ENCODE assay signal across 8 cellular contexts in genomic region chr11:62727833-62728721, GRCh38. TPM values are rescaled to one million over a fixed set of nuclear protein-coding genes. Genes with fewer than 3 reads are reported as not detected.
A peak's percentile ranks its signal among the peaks of the same experiment; 100 is the strongest.
DNase-seq lines count a peak whose midpoint lies in the region; ATAC-seq and TF ChIP-seq lines count a peak whose summit lies in the region.

A gene with protein sequence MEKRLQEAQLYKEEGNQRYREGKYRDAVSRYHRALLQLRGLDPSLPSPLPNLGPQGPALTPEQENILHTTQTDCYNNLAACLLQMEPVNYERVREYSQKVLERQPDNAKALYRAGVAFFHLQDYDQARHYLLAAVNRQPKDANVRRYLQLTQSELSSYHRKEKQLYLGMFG (plus strand): TSS chr11:62728486. CDS start chr11:62728849, 363 bp downstream.

- H3K9me3 ChIP-seq in H9 (ENCODE audit: control insufficient read depth, low read depth, low read length) (no peaks in the 10 kb centered on the region), MG63 (no peaks in the 10 kb centered on the region)

- no peaks in the 10 kb centered on the region for H3K4me1 ChIP-seq in H9 (ENCODE audit: insufficient read depth, low read length)

- H2BK12ac ChIP-seq in H9 (ENCODE audit: insufficient read length, low read depth, low read length): no peak within 1 kb of the TSS

- H3K4ac ChIP-seq in H9 (ENCODE audit: low read depth, low read length): no peak within 1 kb of the TSS

- H3K56ac ChIP-seq in H9 (ENCODE audit: insufficient read length, low read depth, low read length): no peak within 1 kb of the TSS

- H3T11ph ChIP-seq in H9 (ENCODE audit: low read length): no peak within 1 kb of the TSS

- peaks cover 61% of the 10 kb centered on the region for H3K36me3 ChIP-seq in MG63

- H3K27ac Mint-ChIP-seq in H9 (peak within 1 kb of the TSS; percentile 99 to 100 (median 100)), nephron progenitor cell (peak within 1 kb of the TSS; percentile 100)
- H3K27ac Mint-ChIP-seq in stimulated activated naive CD8-positive, alpha-beta T cell treated with anti-CD3 and anti-CD28 coated beads, Interleukin-15, amount 100 ng/mL, for 72 hours: peak within 1 kb of the TSS; percentile 94 to 96

- no peak within 1 kb of the TSS for H2BK20ac ChIP-seq in H9 (ENCODE audit: low read depth, low read length, poor library complexity, severe bottlenecking)

- peak within 1 kb of the TSS; percentile 96 for H3K27ac ChIP-seq in H9 (ENCODE audit: insufficient read length, low read depth, low read length)

- DNase-seq in ELR (ENCODE audit: low read depth) (peak; percentile 99), H9 (peak; percentile 93), MG63 (peak; percentile 86), SHP77 treated with DMSO at 0.1 percent for 48 hours (lab: John Stamatoyannopoulos, UW) (peak; percentile 92), fibroblast of the conjunctiva (ENCODE audit: low read depth) (peak; percentile 96), nephron progenitor cell (peak; percentile 83)
- peak; percentile 94 for DNase-seq in activated effector memory CD4-positive, alpha-beta T cell treated with anti-CD3 and anti-CD28 coated beads, Interleukin-2, amount 50 U/mL, for 16 hours
- DNase-seq in stimulated activated naive CD8-positive, alpha-beta T cell treated with anti-CD3 and anti-CD28 coated beads, Interleukin-15, amount 100 ng/mL, for 72 hours: peak; percentile 88 to 91

- no peak within 1 kb of the TSS for H4K5ac ChIP-seq in H9 (ENCODE audit: insufficient read length, low read depth, low read length)

- H3K4me2 ChIP-seq in H9 (ENCODE audit: insufficient read depth, insufficient read length, low read length): peak within 1 kb of the TSS; percentile 99

- H2AK5ac ChIP-seq in H9 (ENCODE audit: insufficient read length, low read length): no peak within 1 kb of the TSS

- H2BK15ac ChIP-seq in H9 (ENCODE audit: low read depth, low read length): no peak within 1 kb of the TSS

- H3K79me1 ChIP-seq in H9 (ENCODE audit: insufficient read depth, low read depth, low read length, poor library complexity, severe bottlenecking): peaks cover 6% of the 10 kb centered on the region

- H3K4me1 Mint-ChIP-seq in H9: peaks cover 20 to 27% of the 10 kb centered on the region in 2 experiments
- peaks cover 52% of the 10 kb centered on the region for H3K4me1 Mint-ChIP-seq in nephron progenitor cell
- H3K4me1 Mint-ChIP-seq in stimulated activated naive CD8-positive, alpha-beta T cell treated with anti-CD3 and anti-CD28 coated beads, Interleukin-15, amount 100 ng/mL, for 72 hours: peaks cover 49% of the 10 kb centered on the region

- H4K91ac ChIP-seq in H9 (ENCODE audit: insufficient read length, low read depth, low read length): no peak within 1 kb of the TSS

- no peaks in the 10 kb centered on the region for H3K27me3 Mint-ChIP-seq in H9 (ENCODE audit: low read depth)
- H3K27me3 Mint-ChIP-seq in nephron progenitor cell (ENCODE audit: low read depth, poor library complexity): peaks cover 3% of the 10 kb centered on the region
- no peaks in the 10 kb centered on the region for H3K27me3 Mint-ChIP-seq in stimulated activated naive CD8-positive, alpha-beta T cell treated with anti-CD3 and anti-CD28 coated beads, Interleukin-15, amount 100 ng/mL, for 72 hours

- H3K18ac ChIP-seq in H9 (ENCODE audit: insufficient read length, low read depth, low read length): peak within 1 kb of the TSS; percentile 78

- H4K20me1 ChIP-seq in H9 (ENCODE audit: control insufficient read depth, insufficient read depth, insufficient read length): no peaks in the 10 kb centered on the region

- H3K36me3 Mint-ChIP-seq in H9 (ENCODE audit: insufficient read depth in 1 of 3, low read depth in 3 of 3): peaks cover 20 to 43% (median 35%) of the 10 kb centered on the region in 3 experiments
- H3K36me3 Mint-ChIP-seq in nephron progenitor cell (ENCODE audit: low read depth): peaks cover 28% of the 10 kb centered on the region

- H3K23me2 ChIP-seq in H9 (ENCODE audit: insufficient read length, low read depth, low read length, poor library complexity, severe bottlenecking): peaks cover 25% of the 10 kb centered on the region

- no CpG with 5 or more reads among the region's 40 CpGs for WGBS in H9 (ENCODE audit: extremely low coverage, insufficient read length, low lambda C conversion rate)

- no peak within 1 kb of the TSS for H2BK120ac ChIP-seq in H9 (ENCODE audit: low read depth, low read length, poor library complexity, severe bottlenecking)

- peak; percentile 71 for ATAC-seq in stimulated activated naive CD8-positive, alpha-beta T cell treated with anti-CD3 and anti-CD28 coated beads, Interleukin-15, amount 100 ng/mL, for 72 hours

- TF ChIP-seq CTCF in H9 (conservative IDR thresholded peaks at IDR 0.05) (no peak), nephron progenitor cell (IDR thresholded peaks at IDR 0.05) (no peak)

- peak within 1 kb of the TSS; percentile 93 for H3K9ac ChIP-seq in H9 (ENCODE audit: extremely low read depth, insufficient read length, low read length)

- peak within 1 kb of the TSS; percentile 33 for H2BK5ac ChIP-seq in H9 (ENCODE audit: insufficient read length, low read length)

- peak within 1 kb of the TSS; percentile 34 for H2AFZ ChIP-seq in H9 (ENCODE audit: low read length)

- H3K79me2 ChIP-seq in H9 (ENCODE audit: insufficient read depth, low read length): peaks cover 30% of the 10 kb centered on the region

- peak within 1 kb of the TSS; percentile 77; the same call in 1 of the 2 replicates for H3K14ac ChIP-seq in H9 (ENCODE audit: insufficient read depth, low read length)

- H3K4me3 Mint-ChIP-seq in H9 (peak within 1 kb of the TSS; percentile 89 to 95), nephron progenitor cell (peak within 1 kb of the TSS; percentile 98)
- H3K4me3 Mint-ChIP-seq in stimulated activated naive CD8-positive, alpha-beta T cell treated with anti-CD3 and anti-CD28 coated beads, Interleukin-15, amount 100 ng/mL, for 72 hours: peak within 1 kb of the TSS; percentile 97 to 100

- H4K8ac ChIP-seq in H9 (replicated peaks; ENCODE audit: insufficient read length, low read depth, low read length): no peak within 1 kb of the TSS

- no peaks in the 10 kb centered on the region for H3K27me3 ChIP-seq in H9 (ENCODE audit: insufficient read depth, low read length)
- no peaks in the 10 kb centered on the region for H3K27me3 ChIP-seq in MG63

- no peak within 1 kb of the TSS for H3K23ac ChIP-seq in H9 (ENCODE audit: insufficient read length, low read depth, low read length)

- peak within 1 kb of the TSS; percentile 82 for H3K4me3 ChIP-seq in MG63

- H3K9me3 Mint-ChIP-seq in H9: no peaks in the 10 kb centered on the region
- no peaks in the 10 kb centered on the region for H3K9me3 Mint-ChIP-seq in nephron progenitor cell
- no peaks in the 10 kb centered on the region for H3K9me3 Mint-ChIP-seq in stimulated activated naive CD8-positive, alpha-beta T cell treated with anti-CD3 and anti-CD28 coated beads, Interleukin-15, amount 100 ng/mL, for 72 hours

RNA-seq across cellular contexts. Expression of the gene that starts here (rescaled TPM):
- total RNA-seq in H9 (2021): 31.6 and 33.4 TPM in 2 replicates
- 31.8 and 42.3 TPM in 2 replicates for total RNA-seq in MG63 (2014; rRNA removed; shearing (Covaris generic); ENCODE audit: low replicate concordance)

Comparison
In these comparisons a context has a peak if more than half of its experiments do, and no peak if none do; other contexts are left out.
1. Peak in every context shown above with its lines: DNase-seq, ATAC-seq, H3K4me3 ChIP-seq and H3K27ac ChIP-seq.